ENCODE assay signal across 28 cellular contexts in the genomic region with DNA sequence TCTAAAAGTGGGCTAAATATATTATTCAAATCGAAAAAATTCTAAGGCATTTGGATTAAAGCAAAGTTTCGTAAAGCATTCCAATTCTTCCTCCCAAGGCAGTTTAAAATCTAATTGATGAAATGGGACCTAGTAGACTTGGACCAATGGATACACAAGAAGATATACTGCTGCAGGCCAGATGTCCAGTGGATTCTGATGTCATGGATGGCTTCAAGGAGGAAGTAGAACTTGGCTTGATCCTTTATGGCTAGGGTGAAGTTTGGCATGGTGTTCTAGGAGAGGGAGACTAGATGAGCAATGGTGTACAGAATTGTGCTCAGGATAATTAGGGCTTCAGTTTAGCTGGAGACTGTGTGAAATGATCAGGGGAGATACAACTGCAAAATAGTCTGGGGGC.
"Had no signal": no experiment of that assay in that cellular context is flagged by ENCODE, and none has a peak within 500 bp of the region (broad histone marks: within the 10 kb centered on the region; RNA-seq: fewer than 3 reads in every experiment).

No MANE protein-coding gene starts in this region.

- H3K79me2 ChIP-seq: hepatocyte had no signal

- H3K4me2 ChIP-seq: hepatocyte had no signal

- H3K4me3 ChIP-seq: ascending aorta, breast epithelium, cardiac muscle cell, colonic mucosa, dorsolateral prefrontal cortex, gastroesophageal sphincter, heart right ventricle, hepatocyte had no signal

- H3K36me3 ChIP-seq: ascending aorta, breast epithelium, cardiac muscle cell, colonic mucosa, gastroesophageal sphincter, heart right ventricle had no signal

- H3K27me3 ChIP-seq: ascending aorta, breast epithelium, cardiac muscle cell, colonic mucosa, dorsolateral prefrontal cortex, gastroesophageal sphincter, heart right ventricle, hepatocyte had no signal

- ATAC-seq: activated CD4-positive, alpha-beta T cell treated with anti-CD3 and anti-CD28 coated beads for 36 hours; activated CD8-positive, alpha-beta memory T cell treated with anti-CD3 and anti-CD28 coated beads, Interleukin-2, amount 10 ng/mL, durations not matched to agents 7 days and 5 days; activated CD8-positive, alpha-beta T cell treated with anti-CD3 and anti-CD28 coated beads, Interleukin-2, amount 10 ng/mL, durations not matched to agents 7 days and 5 days; esophagus mucosa; gastroesophageal sphincter; heart right ventricle had no signal

- DNase-seq: activated CD4-positive, alpha-beta memory T cell treated with anti-CD3 and anti-CD28 coated beads for 36 hours; activated CD4-positive, alpha-beta T cell treated with anti-CD3 and anti-CD28 coated beads for 36 hours; activated CD4-positive, alpha-beta T cell treated with anti-CD3 and anti-CD28 coated beads, Interleukin-2, amount 10 ng/mL, durations not matched to agents 24 days and 14 days; activated CD4-positive, CD25-positive, alpha-beta regulatory T cell; activated CD4-positive, CD25-positive, alpha-beta regulatory T cell treated with anti-CD3 and anti-CD28 coated beads, Interleukin-2, amount 50 U/mL, for 72 hours; activated CD8-positive, alpha-beta memory T cell treated with anti-CD3 and anti-CD28 coated beads, Interleukin-2, amount 10 ng/mL, durations not matched to agents 7 days and 5 days; activated CD8-positive, alpha-beta memory T cell treated with anti-CD3 and anti-CD28 coated beads, Interleukin-2, amount 50 U/mL, for 4 hours; activated CD8-positive, alpha-beta T cell treated with anti-CD3 and anti-CD28 coated beads, Interleukin-2, amount 10 ng/mL, durations not matched to agents 7 days and 5 days; activated effector memory CD4-positive, alpha-beta T cell treated with anti-CD3 and anti-CD28 coated beads, Interleukin-2, amount 50 U/mL, for 16 hours; activated naive CD4-positive, alpha-beta T cell treated with anti-CD3 and anti-CD28 coated beads for 36 hours; activated naive CD8-positive, alpha-beta T cell treated with anti-CD3 and anti-CD28 coated beads, Interleukin-2, amount 10 ng/mL, durations not matched to agents 7 days and 5 days; activated T-cell treated with anti-CD3 and anti-CD28 coated beads, Interleukin-2, amount 50 U/mL, for 1 hour; activated T-cell treated with anti-CD3 and anti-CD28 coated beads, Interleukin-2, amount 50 U/mL, for 48 hours; central memory CD4-positive, alpha-beta T cell; cerebellar nuclear complex; colonic mucosa; dorsolateral prefrontal cortex; effector memory CD4-positive, alpha-beta T cell; endodermal cell; foreskin melanocyte; heart right ventricle; T1000 had no signal

- H3K4me1 ChIP-seq: ascending aorta, breast epithelium, colonic mucosa, gastroesophageal sphincter, heart right ventricle had no signal

- H3K9me3 ChIP-seq: ascending aorta, breast epithelium, colonic mucosa, gastroesophageal sphincter, heart right ventricle had no signal

- H2AFZ ChIP-seq: hepatocyte had no signal

- H3K27ac ChIP-seq: ascending aorta, breast epithelium, cardiac muscle cell, colonic mucosa, dorsolateral prefrontal cortex, gastroesophageal sphincter, heart right ventricle, hepatocyte had no signal
